10 cellular contexts compared by ENCODE assay signal in genomic region chr12:3236345-3237153, GRCh38.
DNase-seq lines count a peak whose midpoint lies in the region; ATAC-seq and TF ChIP-seq lines count a peak whose summit lies in the region.
"Had no signal": no experiment of that assay in that cellular context is flagged by ENCODE, and none has a peak within 500 bp of the region (broad histone marks: within the 10 kb centered on the region; RNA-seq: fewer than 3 reads in every experiment).

No MANE protein-coding gene starts in this region.

- H3K9me3 Mint-ChIP-seq in activated naive CD4-positive, alpha-beta T cell treated with anti-CD3 and anti-CD28 coated beads, Interleukin-2, amount 50 U/mL, for 72 hours = no peaks in the 10 kb centered on the region
- H3K9me3 Mint-ChIP-seq: dendritic cell treated with granulocyte-macrophage colony-stimulating factor and Interleukin-4, amounts not matched to agents 40 ng/mL and 50 ng/mL, for 4 days had no signal

- peak; percentile 20 to 86 for ATAC-seq in activated naive CD4-positive, alpha-beta T cell treated with anti-CD3 and anti-CD28 coated beads, Interleukin-2, amount 50 U/mL, for 72 hours
- ATAC-seq in heart right ventricle = peak; percentile 59 to 85 (median 76)

- peak in 1 of 2 donors; percentile 11 for DNase-seq in activated naive CD4-positive, alpha-beta T cell treated with anti-CD3 and anti-CD28 coated beads, Interleukin-2, amount 50 U/mL, for 72 hours (ENCODE audit: low spot score in 2 of 2)
- DNase-seq in activated naive CD4-positive, alpha-beta T cell treated with anti-CD3 and anti-CD28 coated beads, Interleukin-2, amount 50 U/mL, for 16 hours = no peak
- DNase-seq in SHP77 treated with DMSO at 0.1 percent for 48 hours (lab: John Stamatoyannopoulos, UW) (peak; percentile 46), heart right ventricle (peak in 1 of 2 donors; percentile 71), superior temporal gyrus (ENCODE audit: extremely low spot score) (peak; percentile 17), C1 segment of cervical spinal cord (lab: John Stamatoyannopoulos, UW) (no peak), cerebellar nuclear complex (lab: John Stamatoyannopoulos, UW) (no peak), Ammon's horn (ENCODE audit: low spot score) (no peak)
- DNase-seq: NCI-H345 had no signal

- H3K36me3 Mint-ChIP-seq in activated naive CD4-positive, alpha-beta T cell treated with anti-CD3 and anti-CD28 coated beads, Interleukin-2, amount 50 U/mL, for 72 hours = no peaks in the 10 kb centered on the region

- peak overlapping the region; percentile 78 to 99 (median 89) for H3K27ac ChIP-seq in heart right ventricle

- no peak overlapping the region for H3K4me3 ChIP-seq in heart right ventricle

- intact Hi-C loops in heart right ventricle (cut with DNase I) = loop anchor here in 1 of 10 donors (2.0 kb wide), 1 partner anchor 18 kb away; no protein-coding TSS in a partner anchor

- H3K9me3 ChIP-seq in heart right ventricle = no peaks in the 10 kb centered on the region

- no peak for TF ChIP-seq CTCF in heart right ventricle (IDR thresholded peaks at IDR 0.05)

- peaks cover 0 to 14% (median 0%) of the 10 kb centered on the region in 9 donors for H3K36me3 ChIP-seq in heart right ventricle

- no peaks in the 10 kb centered on the region for H3K27me3 ChIP-seq in heart right ventricle

- WGBS in heart right ventricle, 2 donors = 47 to 63% methylated on average over 15 of the region's 15 CpGs

- H3K4me1 ChIP-seq in heart right ventricle = peaks cover 5 to 96% (median 68%) of the 10 kb centered on the region in 9 donors

- H3K27ac Mint-ChIP-seq in activated naive CD4-positive, alpha-beta T cell treated with anti-CD3 and anti-CD28 coated beads, Interleukin-2, amount 50 U/mL, for 72 hours = no peak overlapping the region
- H3K27ac Mint-ChIP-seq: dendritic cell treated with granulocyte-macrophage colony-stimulating factor and Interleukin-4, amounts not matched to agents 40 ng/mL and 50 ng/mL, for 4 days had no signal

Comparison
In these comparisons a context has a peak if more than half of its experiments do, and no peak if none do; other contexts are left out.
1. DNase-seq: peak in SHP77 treated with DMSO at 0.1 percent for 48 hours (single experiment) and superior temporal gyrus (single experiment); none in activated naive CD4-positive, alpha-beta T cell treated with anti-CD3 and anti-CD28 coated beads, Interleukin-2, amount 50 U/mL, for 16 hours (single experiment), C1 segment of cervical spinal cord (0 of 14), cerebellar nuclear complex (0 of 2) and Ammon's horn (single experiment).